ENCODE assay signal across 8 cellular contexts in genomic region chr10:77165445-77166316, GRCh38.
DNase-seq lines count a peak whose midpoint lies in the region; ATAC-seq and TF ChIP-seq lines count a peak whose summit lies in the region.

No MANE protein-coding gene starts in this region.

- no CpG with 5 or more reads among the region's 16 CpGs for WGBS in neuronal stem cell (ENCODE audit: extremely low coverage in 2 of 2, insufficient read length in 2 of 2, insufficient replicate concordance in 1 of 2), 2 donors

- no peak overlapping the region for H2AFZ ChIP-seq in neuronal stem cell (ENCODE audit: low read length)

- no peak overlapping the region for H3K4me2 ChIP-seq in neuronal stem cell (ENCODE audit: insufficient read depth, low read length, poor library complexity, severe bottlenecking)

- no peak overlapping the region for H3K4ac ChIP-seq in neuronal stem cell (ENCODE audit: low read length)

- H3K27me3 ChIP-seq in neuronal stem cell (ENCODE audit: control insufficient read depth in 3 of 3, insufficient read depth in 3 of 3, low read depth in 1 of 3, low read length in 3 of 3): no peaks in the 10 kb centered on the region

- H2BK5ac ChIP-seq in neuronal stem cell (ENCODE audit: low read length): no peak overlapping the region

- no peak overlapping the region for H3K27ac ChIP-seq in neuronal stem cell (replicated peaks; ENCODE audit: low read length)

- H4K8ac ChIP-seq in neuronal stem cell (ENCODE audit: low read depth, low read length): no peak overlapping the region

- no peak overlapping the region for H3K14ac ChIP-seq in neuronal stem cell (ENCODE audit: low read length)

- in situ Hi-C loops in ACHN (cut with HindIII; ENCODE audit: low pct_ligation_motif_present, low pct_unique_long_range_greater_than_20kb, low sequenced_read_pairs): loop anchor here (25.0 kb wide), 1 partner anchor 247 kb away; no protein-coding TSS in a partner anchor

- H3K23ac ChIP-seq in neuronal stem cell (ENCODE audit: low read depth, low read length, poor library complexity): no peak overlapping the region

- no peaks in the 10 kb centered on the region for H3K9me3 ChIP-seq in neuronal stem cell (replicated peaks in 1 of 2; ENCODE audit: control insufficient read depth in 2 of 2, insufficient read depth in 1 of 2, low read depth in 1 of 2, low read length in 2 of 2)

- H3K4me3 ChIP-seq in GM12875 (ENCODE audit: low read depth, low read length): no peak overlapping the region
- no peak overlapping the region for H3K4me3 ChIP-seq in fibroblast of villous mesenchyme (ENCODE audit: low read depth, low read length)
- H3K4me3 ChIP-seq in neuronal stem cell (ENCODE audit: low read length in 2 of 2): no peak overlapping the region

- DNase-seq in ACHN: peak; percentile 82
- peak; percentile 68 for DNase-seq in NCI-H748 (lab: John Stamatoyannopoulos, UW; ENCODE audit: unreplicated experiment)
- peak; percentile 9 for DNase-seq in activated T-cell treated with anti-CD3 and anti-CD28 coated beads for 48 hours (ENCODE audit: low read depth)
- DNase-seq in fibroblast of villous mesenchyme (ENCODE audit: low read depth): peak; percentile 73
- peak; percentile 73 for DNase-seq in neuronal stem cell (ENCODE audit: low spot score)

- ATAC-seq in HG03442 (IDR thresholded peaks at IDR 0.05; ENCODE audit: unreplicated experiment) (peak; percentile 63), HG02571 (IDR thresholded peaks at IDR 0.05; ENCODE audit: unreplicated experiment) (no peak)

- no peak overlapping the region for H3K9ac ChIP-seq in neuronal stem cell (ENCODE audit: low read depth, low read length, poor library complexity)

- H3K18ac ChIP-seq in neuronal stem cell (ENCODE audit: low read length): no peak overlapping the region

- no peak overlapping the region for H2BK15ac ChIP-seq in neuronal stem cell (ENCODE audit: low read length)

- H3K4me1 ChIP-seq in neuronal stem cell (ENCODE audit: control insufficient read depth in 2 of 2, insufficient read depth in 1 of 2, low read depth in 1 of 2, low read length in 2 of 2): no peaks in the 10 kb centered on the region

- no peak overlapping the region for H2BK120ac ChIP-seq in neuronal stem cell (ENCODE audit: low read depth, low read length)

- H4K91ac ChIP-seq in neuronal stem cell (ENCODE audit: low read depth, low read length, poor library complexity): no peak overlapping the region

- H2BK12ac ChIP-seq in neuronal stem cell (ENCODE audit: low read length): no peak overlapping the region

- no peaks in the 10 kb centered on the region for H3K79me1 ChIP-seq in neuronal stem cell (ENCODE audit: low read depth, low read length)

- no peak overlapping the region for H2AK5ac ChIP-seq in neuronal stem cell (ENCODE audit: low read depth, low read length)

- no peaks in the 10 kb centered on the region for H3K36me3 ChIP-seq in neuronal stem cell (replicated peaks in 1 of 2; ENCODE audit: control insufficient read depth in 2 of 2, insufficient read depth in 2 of 2, low read length in 2 of 2)

- TF ChIP-seq CTCF in GM12875 (IDR thresholded peaks at IDR 0.05; ENCODE audit: borderline replicate concordance, insufficient read depth, low read depth, low read length) (peak; percentile 63; the same call in 1 of the 2 replicates), fibroblast of villous mesenchyme (IDR thresholded peaks at IDR 0.05; ENCODE audit: insufficient read depth, low read depth, low read length) (peak; percentile 84)

Comparison
In these comparisons a context has a peak if more than half of its experiments do, and no peak if none do; other contexts are left out.
1. DNase-seq: peak in every context shown above with its lines; median percentile 82 in ACHN; 73 in fibroblast of villous mesenchyme; 73 in neuronal stem cell; 68 in NCI-H748; 9 in activated T-cell treated with anti-CD3 and anti-CD28 coated beads for 48 hours.